8 cellular contexts compared by ENCODE assay signal in genomic region chr1:8987881-8988617, GRCh38. TPM values are rescaled to one million over a fixed set of nuclear protein-coding genes. Genes with fewer than 3 reads are reported as not detected.
DNase-seq lines count a peak whose midpoint lies in the region; ATAC-seq lines count a peak whose summit lies in the region.

No MANE protein-coding gene starts in this region.

- CTCF ChIA-PET in CD4-positive, alpha-beta memory T cell (lab: Charles Lee; ENCODE audit: partially characterized antibody), result interaction anchor here (0.7 to 7.1 kb wide), 20 partner anchors 9 to 132 kb away, joined by 3 to 154 read pairs (median 5); no protein-coding TSS in a partner anchor

- no peaks in the 10 kb centered on the region for H3K36me3 ChIP-seq in CD4-positive, alpha-beta memory T cell (ENCODE audit: insufficient read depth, low read length)

- no peaks in the 10 kb centered on the region for H3K9me3 ChIP-seq in CD4-positive, alpha-beta memory T cell (ENCODE audit: control insufficient read depth in 1 of 2, low read length in 2 of 2)

- H3K4me1 Mint-ChIP-seq in CD4-positive, alpha-beta memory T cell, result peaks cover 8 to 31% (median 23%) of the 10 kb centered on the region in 4 donors

- DNase-seq in CD4-positive, alpha-beta memory T cell, result peak; percentile 45 to 63 (median 51)
- DNase-seq in T-helper 9 cell (peak; percentile 64), astrocyte of the hippocampus (ENCODE audit: low read depth, low spot score) (peak; percentile 76), iPS-NIHi11 (ENCODE audit: low spot score) (peak; percentile 83), GOT3 (lab: John Stamatoyannopoulos, UW) (no peak)
- peak; percentile 47 to 72 (median 58) for DNase-seq in stimulated activated CD4-positive, alpha-beta T cell treated with anti-CD3 and anti-CD28 coated beads, Interleukin-12 subunit alpha, Interleukin-12 subunit beta, amount 100 ng/mL, for 48 hours (ENCODE audit: low read depth in 2 of 3, low spot score in 1 of 3)

- H3K27ac Mint-ChIP-seq in CD4-positive, alpha-beta memory T cell, result peak overlapping the region in 6 of 7 donors; percentile 35 to 80 (median 60)

- POLR2A ChIA-PET in CD4-positive, alpha-beta memory T cell (lab: Charles Lee; ENCODE audit: partially characterized antibody), result interaction anchor here (0.8 to 1.8 kb wide), 6 partner anchors 17 to 110 kb away, joined by 3 to 7 read pairs (median 4); partner anchors contain the start of gene ENO1

- no peaks in the 10 kb centered on the region for H3K36me3 Mint-ChIP-seq in CD4-positive, alpha-beta memory T cell

- H3K4me3 ChIP-seq in CD4-positive, alpha-beta memory T cell (ENCODE audit: low read length in 2 of 2), result peak overlapping the region in 1 of 2 donors; percentile 15

- no peaks in the 10 kb centered on the region for H3K27me3 ChIP-seq in CD4-positive, alpha-beta memory T cell (ENCODE audit: insufficient read depth, low read length)

- intact Hi-C loops in CD4-positive, alpha-beta memory T cell (cut with micrococcal nuclease), result loop anchor here (1.0 to 2.0 kb wide), 4 partner anchors 17 to 129 kb away; no protein-coding TSS in a partner anchor

- peak overlapping the region in 7 of 8 donors; percentile 43 to 69 (median 62) for H3K4me3 Mint-ChIP-seq in CD4-positive, alpha-beta memory T cell

- H3K27ac ChIP-seq in CD4-positive, alpha-beta memory T cell (ENCODE audit: low read depth, low read length), result no peak overlapping the region

- H3K4me1 ChIP-seq in CD4-positive, alpha-beta memory T cell (ENCODE audit: insufficient read depth, low read length), result peaks cover 19% of the 10 kb centered on the region

- peak; percentile 63 for ATAC-seq in HG02981 (IDR thresholded peaks at IDR 0.05; ENCODE audit: unreplicated experiment)
- no peak for ATAC-seq in GM18519 (IDR thresholded peaks at IDR 0.05; ENCODE audit: low FRiP score, unreplicated experiment)

- H3K9me3 Mint-ChIP-seq in CD4-positive, alpha-beta memory T cell, result peaks cover 0 to 2% (median 0%) of the 10 kb centered on the region in 8 donors

- H3K27me3 Mint-ChIP-seq in CD4-positive, alpha-beta memory T cell, result peaks cover 0 to 2% of the 10 kb centered on the region in 2 donors

RNA-seq across cellular contexts. Expression of gene SLC2A7, which starts 38.2 kb away (rescaled TPM):
- total RNA-seq in CD4-positive, alpha-beta memory T cell, result not detected
- not detected for polyA plus RNA-seq in CD4-positive, alpha-beta memory T cell

RNA-seq across cellular contexts. Expression of gene CA6, which starts 42.4 kb away (rescaled TPM):
- total RNA-seq in CD4-positive, alpha-beta memory T cell, result not detected
- polyA plus RNA-seq in CD4-positive, alpha-beta memory T cell, result 1 to 10 TPM in 1 of 2 donors, under 1 TPM in 1; 0.35 to 2.5 TPM
